In the genomic region with DNA sequence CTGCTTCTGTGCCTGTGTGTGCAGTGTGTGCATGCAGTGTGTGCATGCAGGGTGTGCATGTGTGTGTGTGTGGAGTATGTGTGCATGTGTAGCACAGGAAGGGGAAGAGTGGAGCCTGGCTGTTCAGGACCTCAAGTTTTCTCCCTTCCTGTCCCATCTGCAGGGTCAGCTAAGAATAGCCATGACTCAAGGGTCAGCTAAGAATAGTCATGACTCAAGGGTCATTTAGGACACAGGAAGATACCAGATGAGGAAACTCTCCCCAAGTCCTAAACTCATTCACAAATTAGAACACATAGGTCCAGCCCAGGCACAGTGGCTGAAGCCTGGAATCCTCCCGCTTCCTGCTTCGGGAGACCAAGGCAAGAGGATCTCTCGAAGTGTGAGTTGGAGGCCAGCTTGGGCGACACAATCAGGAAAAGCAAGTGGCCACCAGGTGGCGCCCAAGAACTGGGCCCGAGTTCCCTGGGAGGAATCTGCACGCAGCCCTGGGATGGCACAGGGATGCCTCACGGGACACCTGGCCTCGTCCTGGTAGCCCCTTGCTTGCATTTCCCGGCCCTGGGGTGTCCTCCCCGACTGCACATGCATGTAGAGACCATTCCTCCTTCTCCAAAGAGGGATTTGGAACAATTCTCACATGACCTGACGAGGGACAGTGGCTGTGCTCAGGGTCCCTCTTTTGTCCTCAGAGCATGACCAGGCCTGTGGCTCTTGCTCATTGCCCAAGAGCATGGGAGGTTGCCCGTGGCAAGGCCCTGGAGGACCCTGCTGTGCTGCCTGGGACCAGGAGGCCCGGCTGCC, we compare ENCODE assay signal across 8 cellular contexts. TPM values are rescaled to one million over a fixed set of nuclear protein-coding genes. Genes with fewer than 3 reads are reported as not detected.
DNase-seq lines count a peak whose midpoint lies in the region; ATAC-seq, FAIRE-seq and TF ChIP-seq lines count a peak whose summit lies in the region.

No MANE protein-coding gene starts in this region.

- H3F3A ChIP-seq in smooth muscle cell (ENCODE audit: low read depth) = no peaks in the 10 kb centered on the region

- peaks cover 10% of the 10 kb centered on the region for H3K27me3 ChIP-seq in smooth muscle cell (ENCODE audit: low read depth)

- no peaks in the 10 kb centered on the region for H3K36me3 ChIP-seq in smooth muscle cell (ENCODE audit: low read depth)

- TF ChIP-seq CTCF in AG04449 (IDR thresholded peaks at IDR 0.05; ENCODE audit: insufficient read depth, low read length, missing control alignments) = peak; percentile 83
- peak; percentile 80 for TF ChIP-seq CTCF in smooth muscle cell (IDR thresholded peaks at IDR 0.05; ENCODE audit: borderline replicate concordance, insufficient read depth, poor library complexity, severe bottlenecking)

- H3K4me2 ChIP-seq in smooth muscle cell = no peak overlapping the region

- CTCF ChIA-PET in AG04449 (lab: Yijun Ruan, JAX) = interaction anchor here (0.8 to 3.0 kb wide), 11 partner anchors 9 to 312 kb away, joined by 3 to 20 read pairs (median 4); a partner anchor contains a TSS

- intact Hi-C loops in left cardiac atrium (cut with DNase I) = loop anchor here (10.0 kb wide), 2 partner anchors 159 to 309 kb away; no protein-coding TSS in a partner anchor

- POLR2A ChIA-PET in AG04449 (lab: Yijun Ruan, JAX) = no interaction called here

- no peaks in the 10 kb centered on the region for H3K4me1 ChIP-seq in smooth muscle cell (ENCODE audit: low read depth)

- ATAC-seq in GM18505 (IDR thresholded peaks at IDR 0.05; ENCODE audit: unreplicated experiment) (peak; percentile 43), left cardiac atrium (peak; percentile 50 to 76), GM18520 (IDR thresholded peaks at IDR 0.05; ENCODE audit: unreplicated experiment) (no peak)

- DNase-seq in AG04449 (ENCODE audit: low read depth, low spot score) = no peak
- peak; percentile 53 for DNase-seq in HTR-8/SVneo (ENCODE audit: insufficient read length, low spot score)
- DNase-seq in SHP77 treated with DMSO at 0.1 percent for 48 hours (lab: John Stamatoyannopoulos, UW) = peak; percentile 57
- DNase-seq in activated gamma-delta T cell treated with anti-CD3 and anti-CD28 coated beads, Interleukin-2, amount 50 U/mL, for 16 hours (ENCODE audit: low read depth) = peak; percentile 45
- peak; percentile 70 for DNase-seq in left cardiac atrium
- peak; percentile 23 for DNase-seq in smooth muscle cell (lab: John Stamatoyannopoulos, UW; ENCODE audit: unreplicated experiment)

- no peaks in the 10 kb centered on the region for H3K79me2 ChIP-seq in smooth muscle cell (ENCODE audit: low read depth)

- no peak for TF ChIP-seq POLR2A in GM18505 (IDR thresholded peaks at IDR 0.05; ENCODE audit: borderline replicate concordance, extremely low read depth, insufficient read depth, insufficient read length)

- H3K9me3 ChIP-seq in smooth muscle cell (replicated peaks; ENCODE audit: low read depth) = no peaks in the 10 kb centered on the region

- no peak overlapping the region for H2AFZ ChIP-seq in smooth muscle cell (ENCODE audit: low read depth)

- no peaks in the 10 kb centered on the region for H4K20me1 ChIP-seq in smooth muscle cell (ENCODE audit: low read depth)

- H3K9ac ChIP-seq in smooth muscle cell (ENCODE audit: low read depth) = no peak overlapping the region

- H3K27ac ChIP-seq in smooth muscle cell (ENCODE audit: low read depth) = no peak overlapping the region

- no peak overlapping the region for H3K4me3 ChIP-seq in AG04449 (ENCODE audit: low read depth, low read length)
- H3K4me3 ChIP-seq in smooth muscle cell = no peak overlapping the region

- peak; percentile 36 for FAIRE-seq in HTR-8/SVneo (lab: Jason Lieb, UNC)

- 45% methylated on average over 14 of the region's 14 CpGs for WGBS in smooth muscle cell (ENCODE audit: low lambda C conversion rate)

RNA-seq across cellular contexts. Expression of a gene that starts 21.4 kb away (rescaled TPM):
- total RNA-seq in left cardiac atrium = 10 to 100 TPM; 28.9 to 32.2 TPM
- total RNA-seq in smooth muscle cell = 25.8 and 26.6 TPM in 2 replicates
- polyA plus RNA-seq in smooth muscle cell = 13.4 and 18.3 TPM in 2 replicates
